25 cellular contexts compared by ENCODE assay signal in genomic region chr6:80939480-80939879, GRCh38.
"Had no signal": no experiment of that assay in that cellular context is flagged by ENCODE, and none has a peak within 500 bp of the region (broad histone marks: within the 10 kb centered on the region; RNA-seq: fewer than 3 reads in every experiment).

No MANE protein-coding gene starts in this region.

- H3K36me3 ChIP-seq: colonic mucosa, esophagus squamous epithelium, gastrocnemius medialis, heart right ventricle, left ventricle myocardium inferior, lower lobe of right lung had no signal

- H3K27ac Mint-ChIP-seq: dendritic cell treated with granulocyte-macrophage colony-stimulating factor and Interleukin-4, amounts not matched to agents 40 ng/mL and 50 ng/mL, for 4 days; effector memory CD8-positive, alpha-beta T cell; endodermal cell; immature natural killer cell had no signal

- H3K27me3 ChIP-seq: colonic mucosa, esophagus squamous epithelium, gastrocnemius medialis, heart right ventricle had no signal

- DNase-seq: colonic mucosa; cortex of kidney; effector CD8-positive, alpha-beta T cell; effector memory CD8-positive, alpha-beta T cell; endodermal cell; erythroblast; esophagus squamous epithelium; foreskin melanocyte; gastrocnemius medialis; glutamatergic neuron; head of caudate nucleus; heart right ventricle; hippocampal formation; immature natural killer cell; islet precursor cell; kidney; kidney glomerular epithelial cell; left colon; left ventricle myocardium inferior; lower lobe of right lung; midbrain had no signal

- H3K27me3 Mint-ChIP-seq: dendritic cell treated with granulocyte-macrophage colony-stimulating factor and Interleukin-4, amounts not matched to agents 40 ng/mL and 50 ng/mL, for 4 days; effector memory CD8-positive, alpha-beta T cell had no signal

- H3K9me3 ChIP-seq: colonic mucosa, gastrocnemius medialis, lower lobe of right lung had no signal

- H3K27ac ChIP-seq: colonic mucosa, epithelial cell of prostate, esophagus squamous epithelium, gastrocnemius medialis, heart right ventricle, left ventricle myocardium inferior, lower lobe of right lung had no signal

- H3K4me1 ChIP-seq: colonic mucosa, esophagus squamous epithelium, gastrocnemius medialis, left ventricle myocardium inferior, lower lobe of right lung had no signal

- H3K4me3 ChIP-seq: colonic mucosa, esophagus squamous epithelium, gastrocnemius medialis, heart right ventricle, left ventricle myocardium inferior, lower lobe of right lung had no signal

- H3K4me1 Mint-ChIP-seq: immature natural killer cell had no signal

- ATAC-seq: effector memory CD8-positive, alpha-beta T cell; esophagus mucosa; gastrocnemius medialis; heart right ventricle; left colon; left lobe of liver; lower lobe of right lung had no signal

- H3K36me3 Mint-ChIP-seq: immature natural killer cell had no signal

- H3K4me3 Mint-ChIP-seq: dendritic cell treated with granulocyte-macrophage colony-stimulating factor and Interleukin-4, amounts not matched to agents 40 ng/mL and 50 ng/mL, for 4 days; effector memory CD8-positive, alpha-beta T cell; endodermal cell; immature natural killer cell had no signal
